In genomic region chr3:151383956-151384355, GRCh38 we compare ENCODE assay signal across 11 cellular contexts. TPM values are rescaled to one million over a fixed set of nuclear protein-coding genes. Genes with fewer than 3 reads are reported as not detected.
DNase-seq lines count a peak whose midpoint lies in the region; ATAC-seq and TF ChIP-seq lines count a peak whose summit lies in the region.
"Had no signal": no experiment of that assay in that cellular context is flagged by ENCODE, and none has a peak within 500 bp of the region (broad histone marks: within the 10 kb centered on the region; RNA-seq: fewer than 3 reads in every experiment).

No MANE protein-coding gene starts in this region.

- H3K4me3 ChIP-seq in colonic mucosa = no peak overlapping the region
- H3K4me3 ChIP-seq in tibial artery = peak overlapping the region; percentile 17 to 21
- H3K4me3 ChIP-seq in hepatocyte = no peak overlapping the region

- H3K27me3 ChIP-seq in colonic mucosa (no peaks in the 10 kb centered on the region), tibial artery (no peaks in the 10 kb centered on the region), hepatocyte (no peaks in the 10 kb centered on the region)

- H3K36me3 ChIP-seq in colonic mucosa = no peaks in the 10 kb centered on the region
- H3K36me3 ChIP-seq in tibial artery = no peaks in the 10 kb centered on the region
- no peaks in the 10 kb centered on the region for H3K36me3 ChIP-seq in hepatocyte (replicated peaks; ENCODE audit: insufficient read depth, low read depth)

- intact Hi-C loops in Right ventricle myocardium superior (cut with DNase I) = no loop called here
- intact Hi-C loops in Right ventricle myocardium inferior (cut with DNase I) = no loop called here
- intact Hi-C loops in colonic mucosa (cut with DNase I) = no loop called here
- intact Hi-C loops in tibial artery (cut with DNase I; ENCODE audit: low total_unique reads) = no loop called here

- H3K4me1 ChIP-seq in colonic mucosa (no peaks in the 10 kb centered on the region), tibial artery (no peaks in the 10 kb centered on the region), hepatocyte (ENCODE audit: insufficient read depth) (peaks cover 4% of the 10 kb centered on the region)

- no peaks in the 10 kb centered on the region for H4K20me1 ChIP-seq in hepatocyte (ENCODE audit: insufficient read depth, poor library complexity, severe bottlenecking)

- TF ChIP-seq CTCF in colonic mucosa (IDR thresholded peaks at IDR 0.05) (no peak), tibial artery (IDR thresholded peaks at IDR 0.05) (no peak), hepatocyte (IDR thresholded peaks at IDR 0.05; ENCODE audit: poor library complexity) (no peak)

- H3K79me2 ChIP-seq in hepatocyte = no peaks in the 10 kb centered on the region

- H3K9me3 ChIP-seq in colonic mucosa (no peaks in the 10 kb centered on the region), tibial artery (no peaks in the 10 kb centered on the region), hepatocyte (ENCODE audit: low read depth) (no peaks in the 10 kb centered on the region)

- no peak for DNase-seq in Right ventricle myocardium superior
- no peak for DNase-seq in Right ventricle myocardium inferior (ENCODE audit: missing footprints)
- DNase-seq in colonic mucosa = no peak
- no peak for DNase-seq in tibial artery
- no peak for DNase-seq in KG1 (lab: John Stamatoyannopoulos, UW)
- DNase-seq in hepatocyte (ENCODE audit: low spot score) = no peak
- no peak for DNase-seq in NK-92 (lab: John Stamatoyannopoulos, UW; ENCODE audit: unreplicated experiment)
- DNase-seq: activated CD4-positive, alpha-beta T cell treated with anti-CD3 and anti-CD28 coated beads for 4 hours; NCI-H446 had no signal

- H3K27ac ChIP-seq in colonic mucosa (peak overlapping the region; percentile 18), tibial artery (no peak overlapping the region), hepatocyte (no peak overlapping the region)

- no peak overlapping the region for H3K4me2 ChIP-seq in hepatocyte

- ATAC-seq in Right ventricle myocardium superior (ENCODE audit: poor library complexity) = peak; percentile 53
- ATAC-seq in Right ventricle myocardium inferior = no peak
- peak; percentile 53 for ATAC-seq in HG02973 (IDR thresholded peaks at IDR 0.05; ENCODE audit: unreplicated experiment)

- H3K9me2 ChIP-seq in hepatocyte (replicated peaks; ENCODE audit: insufficient read depth) = no peaks in the 10 kb centered on the region

- H2AFZ ChIP-seq in hepatocyte = no peak overlapping the region

- no peak overlapping the region for H3K9ac ChIP-seq in colonic mucosa (ENCODE audit: low read depth in 2 of 2, low read length in 2 of 2)

- WGBS in hepatocyte (ENCODE audit: low lambda C conversion rate, missing lambda C conversion rate) = 87% methylated on average over 3 of the region's 3 CpGs

RNA-seq across cellular contexts. Expression of gene P2RY12, which starts 0.6 kb away (rescaled TPM):
- 0.94 TPM for total RNA-seq in Right ventricle myocardium superior
- total RNA-seq in Right ventricle myocardium inferior = 1.4 TPM
- total RNA-seq in colonic mucosa = under 1 TPM; 0.17 to 0.72 TPM
- 0.07 and 0.48 TPM in 2 replicates for total RNA-seq in hepatocyte
- polyA plus RNA-seq in hepatocyte = not detected in 2 replicates
- polyA plus RNA-seq: AG04450 had no signal

RNA-seq across cellular contexts. Expression of gene P2RY13, which starts 54.6 kb away (rescaled TPM):
- total RNA-seq in Right ventricle myocardium superior = 1.0 TPM
- 1.0 TPM for total RNA-seq in Right ventricle myocardium inferior
- total RNA-seq in colonic mucosa = under 1 TPM; 0.27 to 0.80 TPM
- not detected in 2 replicates for total RNA-seq in hepatocyte
- not detected in 2 replicates for polyA plus RNA-seq in hepatocyte
- polyA plus RNA-seq: AG04450 had no signal

Comparison
In these comparisons a context has a peak if more than half of its experiments do, and no peak if none do; other contexts are left out.
1. H3K4me3 ChIP-seq: peak in tibial artery (2 of 2); none in colonic mucosa (single experiment) and hepatocyte (single experiment).